21 cellular contexts compared by ENCODE assay signal in genomic region chr2:113160962-113161361, GRCh38. TPM values are rescaled to one million over a fixed set of nuclear protein-coding genes. Genes with fewer than 3 reads are reported as not detected.
DNase-seq lines count a peak whose midpoint lies in the region; ATAC-seq and TF ChIP-seq lines count a peak whose summit lies in the region.
"Had no signal": no experiment of that assay in that cellular context is flagged by ENCODE, and none has a peak within 500 bp of the region (broad histone marks: within the 10 kb centered on the region; RNA-seq: fewer than 3 reads in every experiment).

No MANE protein-coding gene starts in this region.

- H3K9ac ChIP-seq in colonic mucosa (ENCODE audit: low read depth in 2 of 2, low read length in 2 of 2), result no peak overlapping the region

- ATAC-seq in GM19455 (IDR thresholded peaks at IDR 0.05; ENCODE audit: unreplicated experiment), result no peak
- ATAC-seq: HCT116 had no signal

- H3K4me3 ChIP-seq in colonic mucosa, result no peak overlapping the region
- no peak overlapping the region for H3K4me3 ChIP-seq in osteoblast (ENCODE audit: insufficient read depth, low read length)

- H3K27ac ChIP-seq in colonic mucosa (no peak overlapping the region), osteoblast (ENCODE audit: low read depth, low read length) (no peak overlapping the region)

- DNase-seq in DMS53 (lab: John Stamatoyannopoulos, UW) (peak; percentile 27), DMS53 treated with DMSO at 0.1 percent for 48 hours (lab: John Stamatoyannopoulos, UW; ENCODE audit: unreplicated experiment) (no peak), NCI-H82 (lab: John Stamatoyannopoulos, UW) (peak; percentile 92), colonic mucosa (peak; percentile 14), myocyte (ENCODE audit: low read depth) (peak; percentile 9), osteoblast (ENCODE audit: insufficient read length, low spot score, missing footprints) (no peak)
- no peak for DNase-seq in activated T-cell treated with anti-CD3 and anti-CD28 coated beads, Interleukin-2, amount 50 U/mL, for 1 hour
- DNase-seq: 8988T; Kasumi-1; MM.1S; NCI-H1105; NCI-H1694 treated with DMSO at 0.1 percent for 48 hours; NCI-H226; NCI-H526 treated with DMSO at 0.1 percent for 48 hours; NK-92 treated with Interleukin-12 subunit alpha and Interleukin-12 subunit beta, amount 100 ng/mL, for 24 hours; OCI-M1; RPMI8226 had no signal

- no peak overlapping the region for H3K4me2 ChIP-seq in osteoblast (ENCODE audit: insufficient read depth, low read length)

- H3K4me1 ChIP-seq in colonic mucosa, result peaks cover 6% of the 10 kb centered on the region
- H3K4me1 ChIP-seq in osteoblast (ENCODE audit: insufficient read depth, low read length), result peaks cover 9% of the 10 kb centered on the region

- no peaks in the 10 kb centered on the region for H4K20me1 ChIP-seq in osteoblast (ENCODE audit: insufficient read depth, low read length)

- H3K27me3 ChIP-seq in colonic mucosa (no peaks in the 10 kb centered on the region), osteoblast (ENCODE audit: insufficient read depth, low read length) (no peaks in the 10 kb centered on the region)

- intact Hi-C loops in colonic mucosa (cut with DNase I), result no loop called here

- H3K36me3 ChIP-seq in colonic mucosa (no peaks in the 10 kb centered on the region), osteoblast (ENCODE audit: insufficient read depth, low read length) (no peaks in the 10 kb centered on the region)

- TF ChIP-seq CTCF in colonic mucosa (IDR thresholded peaks at IDR 0.05) (no peak), osteoblast (IDR thresholded peaks at IDR 0.05; ENCODE audit: extremely low read depth, low read depth, low read length) (no peak)

- no peaks in the 10 kb centered on the region for H3K79me2 ChIP-seq in osteoblast (ENCODE audit: insufficient read depth, low read length)

- H2AFZ ChIP-seq in osteoblast (ENCODE audit: low read length), result no peak overlapping the region

- no peaks in the 10 kb centered on the region for H3K9me3 ChIP-seq in colonic mucosa
- H3K9me3 ChIP-seq in osteoblast (ENCODE audit: low read depth, low read length), result no peaks in the 10 kb centered on the region

RNA-seq across cellular contexts. Expression of gene PSD4, which starts 12.8 kb away (rescaled TPM):
- total RNA-seq in colonic mucosa (10 to 100 TPM; 36.5 to 50.6 TPM), myocyte (0.83 and 1.2 TPM in 2 replicates), osteoblast (1.2 and 1.8 TPM in 2 replicates)
- 0.62 TPM for polyA plus RNA-seq in myocyte (2012)

RNA-seq across cellular contexts. Expression of gene IL1RN, which starts 33.6 kb away (rescaled TPM):
- total RNA-seq in colonic mucosa, result 1 to 10 TPM; 1.5 to 6.0 TPM
- not detected in 2 replicates for total RNA-seq in myocyte
- 0.06 TPM for polyA plus RNA-seq in myocyte (2012)
- total RNA-seq in osteoblast, result not detected in 2 replicates
- polyA plus RNA-seq: BJ, IgD-negative memory B cell had no signal

Comparison
In these comparisons a context has a peak if more than half of its experiments do, and no peak if none do; other contexts are left out.
1. DNase-seq: peak in DMS53 (single experiment), NCI-H82 (single experiment), colonic mucosa (single experiment) and myocyte (single experiment); none in DMS53 treated with DMSO at 0.1 percent for 48 hours (single experiment), activated T-cell treated with anti-CD3 and anti-CD28 coated beads, Interleukin-2, amount 50 U/mL, for 1 hour (single experiment) and osteoblast (single experiment).
2. RNA of gene PSD4, which starts 12.8 kb away (total RNA-seq): 36.5 to 50.6 TPM in colonic mucosa; 1.2 to 1.8 TPM in osteoblast and 0.83 to 1.2 TPM in myocyte; every median in the first group is over 10 times any median in the second.